ENCODE assay signal across 1 cellular context in genomic region chr17:57559634-57560387, GRCh38.
TF ChIP-seq lines count a peak whose summit lies in the region.

No MANE protein-coding gene starts in this region.

TF ChIP-seq in SK-N-SH, 30 proteins besides CTCF, POLR2A, EP300 and RAD21 (continued from another document):
- TF ChIP-seq IRF3 (IDR thresholded peaks at IDR 0.05; ENCODE audit: low read depth, low read length): no peak
- no peak for TF ChIP-seq YY1 (IDR thresholded peaks at IDR 0.05; ENCODE audit: low read depth)
- TF ChIP-seq MEF2A (IDR thresholded peaks at IDR 0.05; ENCODE audit: borderline replicate concordance, low read depth): no peak
- TF ChIP-seq NFIC (IDR thresholded peaks at IDR 0.05; ENCODE audit: borderline replicate concordance): no peak
TF ChIP-seq in SK-N-SH: peak in this region for 4.
